Comparison of ENCODE assay signal across 1 cellular context in genomic region chr12:2890388-2891239, GRCh38.
TF ChIP-seq lines count a peak whose summit lies in the region.

Gene TULP3 (plus strand): TSS chr12:2890891. CDS start chr12:2890948, 57 bp downstream.

TF ChIP-seq in HepG2, 621 proteins besides CTCF, POLR2A, EP300 and RAD21 (continued from another document and continues in another):
- TF ChIP-seq TFDP1 (CRISPR knock-in tag; IDR thresholded peaks at IDR 0.05; ENCODE audit: borderline replicate concordance) (peak; percentile 95), ARHGAP35 (CRISPR knock-in tag; IDR thresholded peaks at IDR 0.05; ENCODE audit: borderline replicate concordance) (0 out of 2 replicates have a peak, but pooled peaks have one; percentile 60), ATAD3A (CRISPR knock-in tag; IDR thresholded peaks at IDR 0.05) (no peak), ZBTB33 (CRISPR knock-in tag; IDR thresholded peaks at IDR 0.05) (no peak), RBAK (CRISPR knock-in tag; IDR thresholded peaks at IDR 0.05) (no peak), ZNF3 (CRISPR knock-in tag; IDR thresholded peaks at IDR 0.05) (no peak), BATF2 (CRISPR knock-in tag; IDR thresholded peaks at IDR 0.05) (no peak), ZMYM3 (CRISPR knock-in tag; IDR thresholded peaks at IDR 0.05) (0 out of 2 replicates have a peak, but pooled peaks have one; percentile 24), SOX13 (IDR thresholded peaks at IDR 0.05) (no peak), SOX13 (CRISPR knock-in tag; conservative IDR thresholded peaks at IDR 0.05 in 1 of 2, IDR thresholded peaks at IDR 0.05 in 1 of 2) (peak in 1 of 2 experiments; percentile 29; a peak in 1 of 4 replicates), FOXM1 (CRISPR knock-in tag; IDR thresholded peaks at IDR 0.05) (no peak), SAFB2 (CRISPR knock-in tag; IDR thresholded peaks at IDR 0.05; ENCODE audit: borderline replicate concordance, low read depth) (peak; percentile 91), SIX1 (CRISPR knock-in tag; IDR thresholded peaks at IDR 0.05; ENCODE audit: borderline replicate concordance) (no peak), ZBTB2 (CRISPR knock-in tag; IDR thresholded peaks at IDR 0.05; ENCODE audit: low read depth) (peak; percentile 51; the same call in 1 of the 2 replicates), ELF3 (CRISPR knock-in tag; IDR thresholded peaks at IDR 0.05) (no peak; the same call in 1 of the 2 replicates), SAP130 (CRISPR knock-in tag; IDR thresholded peaks at IDR 0.05; ENCODE audit: low read depth) (peak; percentile 98), SKI (IDR thresholded peaks at IDR 0.05; ENCODE audit: partially characterized antibody) (no peak), ZNF605 (CRISPR knock-in tag; IDR thresholded peaks at IDR 0.05) (no peak), ZNF777 (CRISPR knock-in tag; IDR thresholded peaks at IDR 0.05) (peak; percentile 71), ZNF362 (CRISPR knock-in tag; IDR thresholded peaks at IDR 0.05; ENCODE audit: borderline replicate concordance) (peak; percentile 45; the same call in 1 of the 2 replicates), THAP11 (CRISPR knock-in tag; IDR thresholded peaks at IDR 0.05) (peak; percentile 77), GZF1 (CRISPR knock-in tag; IDR thresholded peaks at IDR 0.05) (no peak), ZNF33B (CRISPR knock-in tag; IDR thresholded peaks at IDR 0.05) (peak; percentile 46; the same call in 1 of the 2 replicates), KAT7 (CRISPR knock-in tag; IDR thresholded peaks at IDR 0.05; ENCODE audit: borderline replicate concordance) (peak; percentile 90; the same call in 1 of the 2 replicates), PBX2 (CRISPR knock-in tag; IDR thresholded peaks at IDR 0.05) (no peak), MLXIP (CRISPR knock-in tag; IDR thresholded peaks at IDR 0.05; ENCODE audit: borderline replicate concordance) (no peak; the same call in 1 of the 2 replicates), MLX (CRISPR knock-in tag; IDR thresholded peaks at IDR 0.05) (no peak), CAMTA2 (CRISPR knock-in tag; IDR thresholded peaks at IDR 0.05; ENCODE audit: borderline replicate concordance) (no peak), FOXO1 (CRISPR knock-in tag; IDR thresholded peaks at IDR 0.05) (peak; percentile 27; the same call in 1 of the 2 replicates), ZNF644 (CRISPR knock-in tag; IDR thresholded peaks at IDR 0.05; ENCODE audit: low read depth) (no peak), DMAP1 (CRISPR knock-in tag; IDR thresholded peaks at IDR 0.05) (peak; percentile 59; the same call in 1 of the 2 replicates), GABPB1 (CRISPR knock-in tag; IDR thresholded peaks at IDR 0.05) (peak; percentile 78), DNMT3B (CRISPR knock-in tag; conservative IDR thresholded peaks at IDR 0.05) (no peak), NR0B2 (CRISPR knock-in tag; IDR thresholded peaks at IDR 0.05) (peak; percentile 65; the same call in 1 of the 2 replicates), MNT (IDR thresholded peaks at IDR 0.05) (peak; percentile 81), ZNF570 (CRISPR knock-in tag; IDR thresholded peaks at IDR 0.05; ENCODE audit: borderline replicate concordance) (no peak), PAWR (CRISPR knock-in tag; IDR thresholded peaks at IDR 0.05; ENCODE audit: borderline replicate concordance) (no peak), ELF4 (CRISPR knock-in tag; IDR thresholded peaks at IDR 0.05; ENCODE audit: borderline replicate concordance) (no peak), KLF12 (CRISPR knock-in tag; IDR thresholded peaks at IDR 0.05; ENCODE audit: borderline replicate concordance) (no peak), KLF11 (CRISPR knock-in tag; IDR thresholded peaks at IDR 0.05) (peak; percentile 37; the same call in 1 of the 2 replicates), ZFP36 (IDR thresholded peaks at IDR 0.05; ENCODE audit: borderline replicate concordance, low read depth, low read length, partially characterized antibody) (no peak), FOXC1 (CRISPR knock-in tag; IDR thresholded peaks at IDR 0.05; ENCODE audit: borderline replicate concordance) (peak; percentile 98), ZNF552 (CRISPR knock-in tag; IDR thresholded peaks at IDR 0.05; ENCODE audit: borderline replicate concordance) (peak; percentile 36; the same call in 1 of the 2 replicates), TIGD3 (CRISPR knock-in tag; IDR thresholded peaks at IDR 0.05; ENCODE audit: borderline replicate concordance) (no peak), RFXAP (CRISPR knock-in tag; IDR thresholded peaks at IDR 0.05; ENCODE audit: borderline replicate concordance) (peak; percentile 96), CCAR2 (optimal IDR thresholded peaks at IDR 0.05; ENCODE audit: low read depth, low read length) (no peak), HES4 (CRISPR knock-in tag; IDR thresholded peaks at IDR 0.05; ENCODE audit: borderline replicate concordance) (peak; percentile 84; the same call in 1 of the 2 replicates), CBX5 (CRISPR knock-in tag; IDR thresholded peaks at IDR 0.05; ENCODE audit: borderline replicate concordance) (no peak), ZNF430 (CRISPR knock-in tag; IDR thresholded peaks at IDR 0.05) (no peak), PREB (CRISPR knock-in tag; IDR thresholded peaks at IDR 0.05) (no peak), U2AF2 (IDR thresholded peaks at IDR 0.05; ENCODE audit: low read depth, low read length) (no peak)
